In genomic region chr2:24449348-24449747, GRCh38 we compare ENCODE assay signal across 22 cellular contexts.
"Had no signal": no experiment of that assay in that cellular context is flagged by ENCODE, and none has a peak within 500 bp of the region (broad histone marks: within the 10 kb centered on the region; RNA-seq: fewer than 3 reads in every experiment).

No MANE protein-coding gene starts in this region.

- H3K9me3 ChIP-seq: testis had no signal

- DNase-seq: cortex of kidney; effector memory CD8-positive, alpha-beta T cell; hypothalamus; immature natural killer cell; left ventricle myocardium superior; lower lobe of right lung; naive B cell; nucleus accumbens; psoas muscle; right cardiac atrium; spleen; stimulated activated CD4-positive, alpha-beta T cell treated with anti-CD3 and anti-CD28 coated beads, Interleukin-4, amount 100 ng/mL, for 4 hours; stimulated activated naive CD8-positive, alpha-beta T cell treated with anti-CD3 and anti-CD28 coated beads, Interleukin-15, Interleukin-2, amounts not matched to agents 100 U/mL and 50 U/mL, for 24 hours; substantia nigra; testis; tibial artery had no signal

- H3K27me3 ChIP-seq: neural progenitor cell, spleen, testis, tibial artery had no signal

- H3K4me3 ChIP-seq: lower lobe of right lung, neural progenitor cell, psoas muscle, skin epidermis, spleen, testis, tibial artery had no signal

- ATAC-seq: effector memory CD8-positive, alpha-beta T cell; lower lobe of right lung; psoas muscle; right cardiac atrium; stimulated activated memory B cell treated with anti-CD40 and anti-IgM and Interleukin-4, amounts not matched to agents 10 μg/mL and 1 μg/mL and 100 μg/mL, for 72 hours; stimulated activated naive CD8-positive, alpha-beta T cell treated with anti-CD3 and anti-CD28 coated beads, Interleukin-15, Interleukin-2, amounts not matched to agents 100 U/mL and 50 U/mL, for 24 hours had no signal

- H3K4me1 ChIP-seq: testis had no signal

- H3K27ac ChIP-seq: lower lobe of right lung, neural progenitor cell, psoas muscle, testis, tibial artery had no signal

- H3K9ac ChIP-seq: neural progenitor cell had no signal

- H3K4me2 ChIP-seq: neural progenitor cell had no signal

- FAIRE-seq: endometrium, frontal cortex, keratinocyte had no signal

- H3K36me3 ChIP-seq: lower lobe of right lung, neural progenitor cell, spleen, tibial artery had no signal

- H2AFZ ChIP-seq: neural progenitor cell had no signal
